ENCODE assay signal across 1 cellular context in genomic region chr16:4517812-4518211, GRCh38.
TF ChIP-seq lines count a peak whose summit lies in the region.

No MANE protein-coding gene starts in this region.

TF ChIP-seq in HepG2, 621 proteins besides CTCF, POLR2A, EP300 and RAD21:
- no peak for TF ChIP-seq ZFAT (CRISPR knock-in tag; conservative IDR thresholded peaks at IDR 0.05)
- TF ChIP-seq TEAD3 (CRISPR knock-in tag; optimal IDR thresholded peaks at IDR 0.05; ENCODE audit: borderline replicate concordance): peak; percentile 26
- peak; percentile 20; the same call in 1 of the 2 replicates for TF ChIP-seq ZNF687 (CRISPR knock-in tag; IDR thresholded peaks at IDR 0.05)
- no peak for TF ChIP-seq THAP9 (CRISPR knock-in tag; IDR thresholded peaks at IDR 0.05; ENCODE audit: borderline replicate concordance)
- no peak for TF ChIP-seq JUNB (CRISPR knock-in tag; IDR thresholded peaks at IDR 0.05; ENCODE audit: borderline replicate concordance)
- TF ChIP-seq SMC3 (IDR thresholded peaks at IDR 0.05; ENCODE audit: low read length): peak; percentile 44
- TF ChIP-seq ZBTB49 (CRISPR knock-in tag; IDR thresholded peaks at IDR 0.05; ENCODE audit: borderline replicate concordance): peak; percentile 42; the same call in 1 of the 2 replicates
- no peak for TF ChIP-seq ZNF30 (CRISPR knock-in tag; IDR thresholded peaks at IDR 0.05)
- no peak for TF ChIP-seq ZNF720 (CRISPR knock-in tag; IDR thresholded peaks at IDR 0.05)
- no peak for TF ChIP-seq EED (CRISPR knock-in tag; IDR thresholded peaks at IDR 0.05)
- TF ChIP-seq STAG1 (CRISPR knock-in tag; IDR thresholded peaks at IDR 0.05): peak; percentile 80
- no peak for TF ChIP-seq IRF1 (CRISPR knock-in tag; IDR thresholded peaks at IDR 0.05; ENCODE audit: low read depth)
- TF ChIP-seq ZBTB7B (CRISPR knock-in tag; IDR thresholded peaks at IDR 0.05): 0 out of 2 replicates have a peak, but pooled peaks have one; percentile 30
- TF ChIP-seq ZNF501 (CRISPR knock-in tag; IDR thresholded peaks at IDR 0.05): peak; percentile 36; the same call in 1 of the 2 replicates
- TF ChIP-seq DMAP1 (CRISPR knock-in tag; IDR thresholded peaks at IDR 0.05): no peak
- no peak for TF ChIP-seq ZNF724P (CRISPR knock-in tag; IDR thresholded peaks at IDR 0.05; ENCODE audit: borderline replicate concordance)
